ENCODE assay signal across 14 cellular contexts in the genomic region with DNA sequence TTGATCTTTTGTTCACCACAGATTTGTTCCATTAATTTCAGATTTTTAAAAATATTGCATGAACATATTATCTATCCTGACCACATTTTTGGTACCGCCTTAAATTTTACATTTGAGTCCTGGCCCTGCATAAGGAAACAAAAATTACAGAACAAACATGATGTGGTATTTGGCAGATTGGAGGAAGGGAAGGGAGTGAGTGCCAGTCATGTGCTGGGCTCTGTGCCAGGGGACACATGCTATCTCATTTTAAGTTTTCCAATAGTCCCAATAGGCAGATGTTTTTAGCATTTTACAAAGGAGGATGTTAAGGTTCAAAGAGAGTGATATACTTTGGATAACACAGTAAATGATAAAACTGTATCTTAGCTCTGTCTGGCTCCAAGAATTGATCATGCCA.
DNase-seq lines count a peak whose midpoint lies in the region; ATAC-seq and TF ChIP-seq lines count a peak whose summit lies in the region.
"Had no signal": no experiment of that assay in that cellular context is flagged by ENCODE, and none has a peak within 500 bp of the region (broad histone marks: within the 10 kb centered on the region; RNA-seq: fewer than 3 reads in every experiment).

No MANE protein-coding gene starts in this region.

- no peak overlapping the region for H3K27ac ChIP-seq in upper lobe of right lung

- intact Hi-C loops in Right ventricle myocardium inferior (cut with DNase I) (no loop called here), cardiac septum (cut with DNase I) (no loop called here), lower leg skin (cut with DNase I; ENCODE audit: low total_unique reads) (no loop called here), upper lobe of right lung (cut with DNase I) (no loop called here)
- intact Hi-C loops in dendritic cell treated with granulocyte-macrophage colony-stimulating factor and Interleukin-4, amounts not matched to agents 40 ng/mL and 50 ng/mL, for 4 days (cut with micrococcal nuclease): no loop called here

- H3K4me1 ChIP-seq in upper lobe of right lung: peaks cover 12% of the 10 kb centered on the region

- peak overlapping the region; percentile 16 for H3K27ac Mint-ChIP-seq in dendritic cell treated with granulocyte-macrophage colony-stimulating factor and Interleukin-4, amounts not matched to agents 40 ng/mL and 50 ng/mL, for 4 days
- no peak overlapping the region for H3K27ac Mint-ChIP-seq in stimulated activated effector memory CD8-positive, alpha-beta T cell treated with anti-CD3 and anti-CD28 coated beads, Interleukin-12 subunit alpha, Interleukin-12 subunit beta, amount 100 ng/mL, for 72 hours
- H3K27ac Mint-ChIP-seq: CD4-positive, alpha-beta memory T cell; WTC11 had no signal

- TF ChIP-seq POLR2A in lower leg skin (IDR thresholded peaks at IDR 0.05): no peak

- no peaks in the 10 kb centered on the region for H3K36me3 Mint-ChIP-seq in dendritic cell treated with granulocyte-macrophage colony-stimulating factor and Interleukin-4, amounts not matched to agents 40 ng/mL and 50 ng/mL, for 4 days (ENCODE audit: low read depth)
- H3K36me3 Mint-ChIP-seq in stimulated activated effector memory CD8-positive, alpha-beta T cell treated with anti-CD3 and anti-CD28 coated beads, Interleukin-12 subunit alpha, Interleukin-12 subunit beta, amount 100 ng/mL, for 72 hours: no peaks in the 10 kb centered on the region

- H3K9me3 Mint-ChIP-seq in dendritic cell treated with granulocyte-macrophage colony-stimulating factor and Interleukin-4, amounts not matched to agents 40 ng/mL and 50 ng/mL, for 4 days: peaks cover 10% of the 10 kb centered on the region
- H3K9me3 Mint-ChIP-seq in stimulated activated effector memory CD8-positive, alpha-beta T cell treated with anti-CD3 and anti-CD28 coated beads, Interleukin-12 subunit alpha, Interleukin-12 subunit beta, amount 100 ng/mL, for 72 hours: no peaks in the 10 kb centered on the region

- ATAC-seq in Right ventricle myocardium inferior: no peak
- no peak for ATAC-seq in upper lobe of right lung
- ATAC-seq in stimulated activated effector memory CD8-positive, alpha-beta T cell treated with anti-CD3 and anti-CD28 coated beads, Interleukin-12 subunit alpha, Interleukin-12 subunit beta, amount 100 ng/mL, for 72 hours: no peak
- ATAC-seq: stimulated activated naive CD8-positive, alpha-beta T cell treated with anti-CD3 and anti-CD28 coated beads, Interleukin-15, Interleukin-2, amounts not matched to agents 100 U/mL and 50 U/mL, for 24 hours; WTC11 had no signal

- TF ChIP-seq CTCF in lower leg skin (IDR thresholded peaks at IDR 0.05): no peak
- no peak for TF ChIP-seq CTCF in upper lobe of right lung (IDR thresholded peaks at IDR 0.05)

- 59 to 62% methylated on average over 1 of the region's 1 CpG for WGBS in lower leg skin, 2 donors

- H3K9me3 ChIP-seq in upper lobe of right lung: no peaks in the 10 kb centered on the region

- H3K4me3 ChIP-seq in lower leg skin (ENCODE audit: low read depth, poor library complexity, severe bottlenecking) (no peak overlapping the region), upper lobe of right lung (no peak overlapping the region)

- no peaks in the 10 kb centered on the region for H3K27me3 ChIP-seq in upper lobe of right lung

- H3K4me3 Mint-ChIP-seq in dendritic cell treated with granulocyte-macrophage colony-stimulating factor and Interleukin-4, amounts not matched to agents 40 ng/mL and 50 ng/mL, for 4 days: no peak overlapping the region
- no peak overlapping the region for H3K4me3 Mint-ChIP-seq in stimulated activated effector memory CD8-positive, alpha-beta T cell treated with anti-CD3 and anti-CD28 coated beads, Interleukin-12 subunit alpha, Interleukin-12 subunit beta, amount 100 ng/mL, for 72 hours
- H3K4me3 Mint-ChIP-seq: CD4-positive, alpha-beta memory T cell; WTC11 had no signal

- peak; percentile 85 for DNase-seq in Right ventricle myocardium inferior (ENCODE audit: missing footprints)
- DNase-seq in cardiac septum (ENCODE audit: low spot score): no peak
- DNase-seq in lower leg skin (ENCODE audit: low spot score in 2 of 2): peak; percentile 59 to 92
- DNase-seq in upper lobe of right lung: no peak
- DNase-seq in NCI-H1417 (lab: John Stamatoyannopoulos, UW): no peak
- no peak for DNase-seq in stimulated activated effector memory CD8-positive, alpha-beta T cell treated with anti-CD3 and anti-CD28 coated beads, Interleukin-12 subunit alpha, Interleukin-12 subunit beta, amount 100 ng/mL, for 72 hours (ENCODE audit: low spot score in 2 of 2)
- DNase-seq in AG08395 (ENCODE audit: low spot score): no peak
- DNase-seq: activated naive CD4-positive, alpha-beta T cell treated with Interleukin-2 at 50 U/mL for 16 hours; CD4-positive, alpha-beta memory T cell; midbrain; stimulated activated naive CD8-positive, alpha-beta T cell treated with anti-CD3 and anti-CD28 coated beads, Interleukin-15, Interleukin-2, amounts not matched to agents 100 U/mL and 50 U/mL, for 24 hours had no signal

- H3K4me1 Mint-ChIP-seq in dendritic cell treated with granulocyte-macrophage colony-stimulating factor and Interleukin-4, amounts not matched to agents 40 ng/mL and 50 ng/mL, for 4 days (ENCODE audit: low read depth): peaks cover 5% of the 10 kb centered on the region
- H3K4me1 Mint-ChIP-seq in stimulated activated effector memory CD8-positive, alpha-beta T cell treated with anti-CD3 and anti-CD28 coated beads, Interleukin-12 subunit alpha, Interleukin-12 subunit beta, amount 100 ng/mL, for 72 hours: no peaks in the 10 kb centered on the region
- H3K4me1 Mint-ChIP-seq: CD4-positive, alpha-beta memory T cell had no signal

- H3K36me3 ChIP-seq in upper lobe of right lung: no peaks in the 10 kb centered on the region

- H3K27me3 Mint-ChIP-seq in dendritic cell treated with granulocyte-macrophage colony-stimulating factor and Interleukin-4, amounts not matched to agents 40 ng/mL and 50 ng/mL, for 4 days: no peaks in the 10 kb centered on the region
- H3K27me3 Mint-ChIP-seq: brain; CD4-positive, alpha-beta memory T cell had no signal

Comparison
In these comparisons a context has a peak if more than half of its experiments do, and no peak if none do; other contexts are left out.
1. DNase-seq: peak in Right ventricle myocardium inferior (single experiment) and lower leg skin (2 of 2); none in cardiac septum (single experiment), upper lobe of right lung (single experiment), NCI-H1417 (0 of 3), stimulated activated effector memory CD8-positive, alpha-beta T cell treated with anti-CD3 and anti-CD28 coated beads, Interleukin-12 subunit alpha, Interleukin-12 subunit beta, amount 100 ng/mL, for 72 hours (0 of 2) and AG08395 (single experiment).